Comparison of ENCODE assay signal across 1 cellular context in the genomic region with DNA sequence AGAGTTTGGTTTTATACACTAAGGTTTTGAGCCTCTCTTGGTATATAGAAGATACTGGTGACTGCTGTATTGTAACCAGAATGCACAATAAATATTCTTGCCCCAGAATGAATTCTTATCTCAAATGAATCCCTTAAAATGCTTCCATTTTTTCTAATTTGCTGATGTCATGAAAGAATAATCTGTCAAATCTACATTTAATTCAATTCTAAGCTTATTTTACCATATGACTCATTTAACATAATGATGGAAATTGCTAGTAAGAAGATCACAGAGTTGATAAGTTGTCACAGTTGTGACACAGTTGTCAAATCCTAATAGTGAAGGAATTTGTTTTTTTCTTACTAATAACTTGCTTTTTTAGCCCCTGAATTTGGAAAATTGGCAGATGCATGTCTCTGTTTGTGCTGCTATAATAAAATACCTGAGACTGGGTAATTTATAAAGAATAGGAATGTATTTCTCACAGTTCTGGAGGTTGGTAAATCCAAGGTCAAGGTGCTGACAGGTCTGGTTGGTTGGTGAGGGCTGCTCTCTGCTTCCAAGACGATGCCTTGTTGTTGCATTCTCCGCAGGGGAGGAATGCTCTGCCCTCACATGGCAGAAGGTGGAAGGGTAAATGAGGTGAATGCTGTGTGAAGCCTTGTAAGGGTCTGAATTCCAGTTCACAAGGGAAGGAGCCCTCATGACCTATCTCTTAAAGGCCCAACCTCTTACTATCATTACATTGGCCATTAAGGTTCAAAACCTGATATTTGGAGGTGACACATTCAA.
TF ChIP-seq lines count a peak whose summit lies in the region.

No MANE protein-coding gene starts in this region.

TF ChIP-seq in HepG2, 621 proteins besides CTCF, POLR2A, EP300 and RAD21:
- TF ChIP-seq HHEX (CRISPR knock-in tag; IDR thresholded peaks at IDR 0.05) (no peak), ZNF274 (CRISPR knock-in tag; IDR thresholded peaks at IDR 0.05) (no peak), AKAP8 (CRISPR knock-in tag; IDR thresholded peaks at IDR 0.05) (no peak), MAFF (IDR thresholded peaks at IDR 0.05; ENCODE audit: low read depth, low read length) (peak; percentile 50; the same call in 1 of the 2 replicates), FOSL2 (CRISPR knock-in tag; IDR thresholded peaks at IDR 0.05) (no peak), ZNF746 (CRISPR knock-in tag; IDR thresholded peaks at IDR 0.05) (no peak), KMT2A (CRISPR knock-in tag; IDR thresholded peaks at IDR 0.05) (no peak), KAT2B (IDR thresholded peaks at IDR 0.05; ENCODE audit: borderline replicate concordance, low read depth, low read length) (no peak), MAFK (conservative IDR thresholded peaks at IDR 0.05 in 1 of 2, IDR thresholded peaks at IDR 0.05 in 1 of 2; ENCODE audit: low read length in 2 of 2) (peak; percentile 7 to 60; a peak in 2 of 4 replicates)
- TF ChIP-seq, protein P1, sequence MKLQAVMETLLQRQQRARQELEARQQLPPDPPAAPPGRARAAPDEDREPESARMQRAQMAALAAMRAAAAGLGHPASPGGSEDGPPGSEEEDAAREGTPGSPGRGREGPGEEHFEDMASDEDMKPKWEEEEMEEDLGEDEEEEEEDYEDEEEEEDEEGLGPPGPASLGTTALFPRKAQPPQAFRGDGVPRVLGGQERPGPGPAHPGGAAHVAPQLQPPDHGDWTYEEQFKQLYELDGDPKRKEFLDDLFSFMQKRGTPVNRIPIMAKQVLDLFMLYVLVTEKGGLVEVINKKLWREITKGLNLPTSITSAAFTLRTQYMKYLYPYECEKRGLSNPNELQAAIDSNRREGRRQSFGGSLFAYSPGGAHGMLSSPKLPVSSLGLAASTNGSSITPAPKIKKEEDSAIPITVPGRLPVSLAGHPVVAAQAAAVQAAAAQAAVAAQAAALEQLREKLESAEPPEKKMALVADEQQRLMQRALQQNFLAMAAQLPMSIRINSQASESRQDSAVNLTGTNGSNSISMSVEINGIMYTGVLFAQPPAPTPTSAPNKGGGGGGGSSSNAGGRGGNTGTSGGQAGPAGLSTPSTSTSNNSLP (IDR thresholded peaks at IDR 0.05; ENCODE audit: low read depth, low read length) = no peak
- TF ChIP-seq, protein P2, sequence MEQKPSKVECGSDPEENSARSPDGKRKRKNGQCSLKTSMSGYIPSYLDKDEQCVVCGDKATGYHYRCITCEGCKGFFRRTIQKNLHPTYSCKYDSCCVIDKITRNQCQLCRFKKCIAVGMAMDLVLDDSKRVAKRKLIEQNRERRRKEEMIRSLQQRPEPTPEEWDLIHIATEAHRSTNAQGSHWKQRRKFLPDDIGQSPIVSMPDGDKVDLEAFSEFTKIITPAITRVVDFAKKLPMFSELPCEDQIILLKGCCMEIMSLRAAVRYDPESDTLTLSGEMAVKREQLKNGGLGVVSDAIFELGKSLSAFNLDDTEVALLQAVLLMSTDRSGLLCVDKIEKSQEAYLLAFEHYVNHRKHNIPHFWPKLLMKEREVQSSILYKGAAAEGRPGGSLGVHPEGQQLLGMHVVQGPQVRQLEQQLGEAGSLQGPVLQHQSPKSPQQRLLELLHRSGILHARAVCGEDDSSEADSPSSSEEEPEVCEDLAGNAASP (CRISPR knock-in tag; IDR thresholded peaks at IDR 0.05; ENCODE audit: borderline replicate concordance) = peak; percentile 70; the same call in 1 of the 2 replicates
